In genomic region chr7:97565665-97566064, GRCh38 we compare ENCODE assay signal across 19 cellular contexts.
A peak's percentile ranks its signal among the peaks of the same experiment; 100 is the strongest.
DNase-seq lines count a peak whose midpoint lies in the region; ATAC-seq, FAIRE-seq and TF ChIP-seq lines count a peak whose summit lies in the region.
"Had no signal": no experiment of that assay in that cellular context is flagged by ENCODE, and none has a peak within 500 bp of the region (broad histone marks: within the 10 kb centered on the region; RNA-seq: fewer than 3 reads in every experiment).

No MANE protein-coding gene starts in this region.

- WGBS in small intestine, 3 donors = 32 to 87% (median 52%) methylated on average over 4 of the region's 4 CpGs

- H3K9me3 ChIP-seq in colonic mucosa = no peaks in the 10 kb centered on the region
- H3K9me3 ChIP-seq in small intestine (ENCODE audit: control insufficient read depth, low read depth) = no peaks in the 10 kb centered on the region
- H3K9me3 ChIP-seq: BLaER1, Caco-2 had no signal

- no peaks in the 10 kb centered on the region for H3K36me3 ChIP-seq in colonic mucosa
- no peaks in the 10 kb centered on the region for H3K36me3 ChIP-seq in small intestine (ENCODE audit: control insufficient read depth in 2 of 2, insufficient read depth in 2 of 2, low read length in 2 of 2)
- H3K36me3 ChIP-seq: BLaER1 had no signal

- no peak for TF ChIP-seq CTCF in colonic mucosa (IDR thresholded peaks at IDR 0.05)

- no peak overlapping the region for H3K9ac ChIP-seq in colonic mucosa (ENCODE audit: low read depth in 2 of 2, low read length in 2 of 2)
- H3K9ac ChIP-seq: BLaER1, GM23248 had no signal

- intact Hi-C loops in colonic mucosa (cut with DNase I) = no loop called here

- no peak for FAIRE-seq in small intestine (lab: Jason Lieb, UNC)
- FAIRE-seq: G401.6, GM12892, H1 had no signal

- H3K4me1 ChIP-seq in colonic mucosa (no peaks in the 10 kb centered on the region), small intestine (ENCODE audit: control insufficient read depth in 2 of 2, insufficient read depth in 1 of 2, low read depth in 1 of 2, low read length in 1 of 2) (no peaks in the 10 kb centered on the region)
- H3K4me1 ChIP-seq: BLaER1, Caco-2 had no signal

- ATAC-seq in left lobe of liver (peak; percentile 16), HG03520 (IDR thresholded peaks at IDR 0.05; ENCODE audit: unreplicated experiment) (no peak)
- ATAC-seq: CD8-positive, alpha-beta T cell had no signal

- H3K4me3 ChIP-seq in colonic mucosa (no peak overlapping the region), small intestine (ENCODE audit: low read depth in 1 of 2, low read length in 2 of 2) (no peak overlapping the region)
- H3K4me3 ChIP-seq: BLaER1, GM23248 had no signal

- H3K27me3 ChIP-seq in colonic mucosa = no peaks in the 10 kb centered on the region
- no peaks in the 10 kb centered on the region for H3K27me3 ChIP-seq in small intestine (ENCODE audit: control insufficient read depth in 2 of 2, insufficient read depth in 2 of 2, low read length in 2 of 2)
- H3K27me3 ChIP-seq: BLaER1 had no signal

- H3K27ac ChIP-seq in colonic mucosa (no peak overlapping the region), small intestine (ENCODE audit: low read depth in 1 of 2, low read length in 1 of 2) (no peak overlapping the region)
- H3K27ac ChIP-seq: BLaER1, C4-2B, GM23248 had no signal

- peak; percentile 57 for DNase-seq in colonic mucosa
- DNase-seq in left lobe of liver (ENCODE audit: low spot score) = no peak
- DNase-seq in small intestine = peak; percentile 92
- DNase-seq in anterior cingulate cortex (lab: John Stamatoyannopoulos, UW) = no peak
- no peak for DNase-seq in NAMALWA (ENCODE audit: low spot score)
- DNase-seq: Caco-2; CD4-positive, CD25-positive, alpha-beta regulatory T cell; CD8-positive, alpha-beta T cell; DMS153; DND-41; GM23248; H7; HCEC 1CT had no signal

Comparison
In these comparisons a context has a peak if more than half of its experiments do, and no peak if none do; other contexts are left out.
1. DNase-seq: peak in colonic mucosa (single experiment) and small intestine (single experiment); none in left lobe of liver (single experiment), anterior cingulate cortex (0 of 58) and NAMALWA (single experiment).